9 cellular contexts compared by ENCODE assay signal in the genomic region with DNA sequence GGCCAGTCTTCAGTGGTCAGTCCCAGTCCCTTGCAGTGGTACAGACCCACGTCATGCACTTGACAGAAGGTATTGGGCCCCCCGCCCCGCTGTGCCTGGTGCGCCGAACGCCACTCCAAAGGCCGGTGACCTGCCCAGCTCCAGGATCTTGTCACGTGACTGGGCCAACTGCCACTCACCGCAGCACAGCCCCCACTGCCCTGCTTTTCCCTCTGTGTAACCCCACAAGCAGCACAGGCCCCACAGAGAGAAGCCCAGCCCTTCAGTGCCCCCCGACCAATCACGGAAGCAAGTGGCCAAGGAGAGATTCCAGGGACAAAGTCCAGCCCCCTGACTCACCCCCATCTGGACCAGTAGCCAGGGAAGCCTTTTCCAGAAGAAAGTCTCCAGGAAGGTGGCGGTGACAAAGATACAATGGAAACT. TPM values are rescaled to one million over a fixed set of nuclear protein-coding genes. Genes with fewer than 3 reads are reported as not detected.
DNase-seq lines count a peak whose midpoint lies in the region; ATAC-seq and TF ChIP-seq lines count a peak whose summit lies in the region.
"Had no signal": no experiment of that assay in that cellular context is flagged by ENCODE, and none has a peak within 500 bp of the region (broad histone marks: within the 10 kb centered on the region; RNA-seq: fewer than 3 reads in every experiment).

No MANE protein-coding gene starts in this region.

- peaks cover 86% of the 10 kb centered on the region for H3K4me1 Mint-ChIP-seq in CD14-positive monocyte

- H3K9ac ChIP-seq in MM.1S (ENCODE audit: low read length) (peak overlapping the region; percentile 84), mucosa of stomach (ENCODE audit: low read length) (peak overlapping the region; percentile 57)

- no peaks in the 10 kb centered on the region for H3K36me3 ChIP-seq in MM.1S (replicated peaks; ENCODE audit: insufficient read depth, low read length)
- H3K36me3 ChIP-seq in mucosa of stomach (ENCODE audit: control insufficient read depth, insufficient read depth, low read length): no peaks in the 10 kb centered on the region

- ATAC-seq in GM19035 (IDR thresholded peaks at IDR 0.05; ENCODE audit: unreplicated experiment) (no peak), HG03342 (IDR thresholded peaks at IDR 0.05; ENCODE audit: unreplicated experiment) (no peak)

- peaks cover 0 to 4% (median 0%) of the 10 kb centered on the region in 7 donors for H3K9me3 Mint-ChIP-seq in CD14-positive monocyte

- TF ChIP-seq CTCF in CD14-positive monocyte (IDR thresholded peaks at IDR 0.05) (no peak), MM.1S (IDR thresholded peaks at IDR 0.05; ENCODE audit: low read length) (no peak), astrocyte of the spinal cord (IDR thresholded peaks at IDR 0.05; ENCODE audit: low read depth, low read length) (no peak)

- H3K27me3 Mint-ChIP-seq in CD14-positive monocyte (ENCODE audit: low read depth in 3 of 3): peaks cover 0 to 3% (median 3%) of the 10 kb centered on the region in 3 donors

- peak overlapping the region; percentile 95 to 96 for H3K4me3 Mint-ChIP-seq in CD14-positive monocyte

- H3K9me3 ChIP-seq in MM.1S (replicated peaks; ENCODE audit: insufficient read depth, low read length) (no peaks in the 10 kb centered on the region), mucosa of stomach (ENCODE audit: control insufficient read depth, low read length) (no peaks in the 10 kb centered on the region)

- H3K27me3 ChIP-seq in MM.1S (replicated peaks; ENCODE audit: insufficient read depth, low read length): no peaks in the 10 kb centered on the region
- H3K27me3 ChIP-seq in mucosa of stomach (ENCODE audit: control insufficient read depth, insufficient read depth, low read length): no peaks in the 10 kb centered on the region

- H3K4me2 ChIP-seq in MM.1S (ENCODE audit: low read depth, low read length): peak overlapping the region; percentile 54; the same call in 1 of the 2 replicates

- peak overlapping the region; percentile 98 to 99 (median 99) for H3K27ac Mint-ChIP-seq in CD14-positive monocyte

- intact Hi-C loops in CD14-positive monocyte (cut with micrococcal nuclease): loop anchor here in 1 of 2 donors (2.0 to 10.0 kb wide), 2 partner anchors 40 to 420 kb away; partner anchors contain the start of gene CRIP1

- no peaks in the 10 kb centered on the region for H3K9me2 ChIP-seq in MM.1S (replicated peaks; ENCODE audit: insufficient read depth, low read length)

- no peaks in the 10 kb centered on the region for H4K20me1 ChIP-seq in MM.1S (ENCODE audit: insufficient read depth, low read length)

- H3K4me1 ChIP-seq in MM.1S (ENCODE audit: low read length): peaks cover 26% of the 10 kb centered on the region
- H3K4me1 ChIP-seq in mucosa of stomach (ENCODE audit: control insufficient read depth, insufficient read depth, low read length): peaks cover 19% of the 10 kb centered on the region

- H3K36me3 Mint-ChIP-seq in CD14-positive monocyte: peaks cover 6 to 13% of the 10 kb centered on the region in 2 donors

- H3K27ac ChIP-seq in MM.1S (ENCODE audit: low read length): peak overlapping the region; percentile 81

- H3K4me3 ChIP-seq in MM.1S (ENCODE audit: low read length) (peak overlapping the region; percentile 62), astrocyte of the spinal cord (ENCODE audit: low read depth, low read length) (no peak overlapping the region), mucosa of stomach (ENCODE audit: low read length) (no peak overlapping the region)

- peak; percentile 82 for DNase-seq in CD14-positive monocyte (ENCODE audit: low spot score)
- peak; percentile 30 for DNase-seq in MM.1S
- DNase-seq in astrocyte of the spinal cord (ENCODE audit: low read depth, low spot score): peak; percentile 48
- no peak for DNase-seq in middle frontal gyrus (ENCODE audit: extremely low spot score, low spot score)
- DNase-seq in foreskin melanocyte: no peak
- DNase-seq: NCI-H524 had no signal

- H3F3A ChIP-seq in MM.1S (ENCODE audit: insufficient read depth, low read length): no peaks in the 10 kb centered on the region

- in situ Hi-C loops in astrocyte of the spinal cord (cut with HindIII; ENCODE audit: low sequenced_read_pairs): no loop called here

- H2AFZ ChIP-seq in MM.1S (ENCODE audit: low read length): no peak overlapping the region

- peaks cover 25% of the 10 kb centered on the region for H3K79me2 ChIP-seq in MM.1S (ENCODE audit: low read length)

RNA-seq across cellular contexts. Expression of gene GPR132, which starts 0.5 kb away (rescaled TPM):
- 10 to 100 TPM in 1 of 2 donors, 1 to 10 TPM in 1; 6.3 to 13.0 TPM for polyA plus RNA-seq in CD14-positive monocyte

RNA-seq across cellular contexts. Expression of gene CDCA4, which starts 43.8 kb away (rescaled TPM):
- polyA plus RNA-seq in CD14-positive monocyte: 10 to 100 TPM in 1 of 2 donors, 1 to 10 TPM in 1; 8.6 to 12.0 TPM

Comparison
In these comparisons a context has a peak if more than half of its experiments do, and no peak if none do; other contexts are left out.
1. DNase-seq: peak in CD14-positive monocyte (single experiment), MM.1S (single experiment) and astrocyte of the spinal cord (single experiment); none in middle frontal gyrus (single experiment) and foreskin melanocyte (single experiment).